ENCODE assay signal across 9 cellular contexts in genomic region chr5:150503977-150504620, GRCh38. TPM values are rescaled to one million over a fixed set of nuclear protein-coding genes. Genes with fewer than 3 reads are reported as not detected.
DNase-seq lines count a peak whose midpoint lies in the region; ATAC-seq and TF ChIP-seq lines count a peak whose summit lies in the region.
"Had no signal": no experiment of that assay in that cellular context is flagged by ENCODE, and none has a peak within 500 bp of the region (broad histone marks: within the 10 kb centered on the region; RNA-seq: fewer than 3 reads in every experiment).

No MANE protein-coding gene starts in this region.

- DNase-seq in NCI-H1092 treated with DMSO at 0.1 percent for 48 hours (lab: John Stamatoyannopoulos, UW) (peak; percentile 37), MCF 10A (ENCODE audit: unreplicated experiment) (peak; percentile 58), NCI-H526 treated with DMSO at 0.1 percent for 48 hours (lab: John Stamatoyannopoulos, UW) (no peak), T-helper 17 cell (no peak), Caco-2 (no peak)
- DNase-seq: T1000 had no signal

- BruUV-seq in MCF 10A (replicated peaks; lab: Mats Ljungman, UMichigan) (no TSS peak), Caco-2 (replicated peaks; lab: Mats Ljungman, UMichigan) (no TSS peak)

- H3K36me3 ChIP-seq in stomach smooth muscle (ENCODE audit: control insufficient read depth in 2 of 2, insufficient read depth in 2 of 2, low read length in 2 of 2), result peaks cover 2 to 6% of the 10 kb centered on the region in 2 donors
- H3K36me3 ChIP-seq in Caco-2 (ENCODE audit: control insufficient read depth, insufficient read depth, low read length), result 0 out of 2 replicates have a peak, but pooled peaks cover 2% of the 10 kb centered on the region

- H3K4me1 ChIP-seq in stomach smooth muscle (ENCODE audit: control insufficient read depth, insufficient read depth, low read length), result peaks cover 93% of the 10 kb centered on the region
- H3K4me1 ChIP-seq in Caco-2, result peaks cover 45% of the 10 kb centered on the region

- peaks cover 20% of the 10 kb centered on the region for H3K36me3 Mint-ChIP-seq in MCF 10A (ENCODE audit: insufficient read depth, unreplicated experiment)
- H3K36me3 Mint-ChIP-seq in T-helper 17 cell (ENCODE audit: low read depth), result no peaks in the 10 kb centered on the region
- H3K36me3 Mint-ChIP-seq in Caco-2 (ENCODE audit: insufficient read depth, unreplicated experiment), result peaks cover 19% of the 10 kb centered on the region

- no peak for ATAC-seq in T-helper 17 cell
- ATAC-seq in GM21423 (IDR thresholded peaks at IDR 0.05; ENCODE audit: unreplicated experiment), result no peak

- H3K4me3 Mint-ChIP-seq in MCF 10A (ENCODE audit: unreplicated experiment) (no peak overlapping the region), T-helper 17 cell (no peak overlapping the region), Caco-2 (ENCODE audit: unreplicated experiment) (no peak overlapping the region)

- H3K27me3 ChIP-seq in layer of hippocampus (ENCODE audit: control insufficient read depth, insufficient read depth, low read length), result no peaks in the 10 kb centered on the region
- no peaks in the 10 kb centered on the region for H3K27me3 ChIP-seq in stomach smooth muscle (ENCODE audit: control insufficient read depth in 1 of 2, insufficient read depth in 2 of 2, low read length in 2 of 2)
- no peaks in the 10 kb centered on the region for H3K27me3 ChIP-seq in Caco-2 (replicated peaks; ENCODE audit: control insufficient read depth, insufficient read depth, low read length)

- peak overlapping the region; percentile 72 for H3K27ac Mint-ChIP-seq in MCF 10A (ENCODE audit: low read depth, unreplicated experiment)
- no peak overlapping the region for H3K27ac Mint-ChIP-seq in T-helper 17 cell
- no peak overlapping the region for H3K27ac Mint-ChIP-seq in Caco-2 (ENCODE audit: unreplicated experiment)

- CTCF ChIA-PET in MCF 10A (lab: Yijun Ruan, JAX), result interaction anchor here (0.9 to 3.5 kb wide), 8 partner anchors 9 to 45 kb away, joined by 3 to 16 read pairs (median 5); no protein-coding TSS in a partner anchor
- CTCF ChIA-PET in Caco-2 (lab: Charles Lee), result interaction anchor here (0.6 kb wide), 1 partner anchor 46 kb away, joined by 3 read pairs; no protein-coding TSS in a partner anchor

- POLR2A ChIA-PET in MCF 10A (lab: Yijun Ruan, JAX) (interaction anchor here (0.6 to 2.9 kb wide), 3 partner anchors 12 to 119 kb away, joined by 4 to 11 read pairs (median 8); partner anchors contain the start of gene RPS14), Caco-2 (lab: Charles Lee) (no interaction called here)

- peak overlapping the region in 1 of 2 donors; percentile 21 for H3K9ac ChIP-seq in stomach smooth muscle (ENCODE audit: low read length in 2 of 2)

- H3K4me3 ChIP-seq in stomach smooth muscle (ENCODE audit: low read length in 2 of 2) (peak overlapping the region in 1 of 2 donors; percentile 29), Caco-2 (ENCODE audit: low read depth, low read length) (no peak overlapping the region)

- H3K27me3 Mint-ChIP-seq in MCF 10A (ENCODE audit: insufficient read depth, unreplicated experiment) (no peaks in the 10 kb centered on the region), T-helper 17 cell (peaks cover 14% of the 10 kb centered on the region), Caco-2 (ENCODE audit: insufficient read depth, unreplicated experiment) (no peaks in the 10 kb centered on the region)

- peak overlapping the region; percentile 88 for H3K27ac ChIP-seq in layer of hippocampus (ENCODE audit: low read depth, low read length)
- peak overlapping the region; percentile 24 for H3K27ac ChIP-seq in stomach smooth muscle (ENCODE audit: low read length)

- H3K9me3 Mint-ChIP-seq in MCF 10A (ENCODE audit: unreplicated experiment), result no peaks in the 10 kb centered on the region
- H3K9me3 Mint-ChIP-seq in Caco-2 (ENCODE audit: unreplicated experiment), result no peaks in the 10 kb centered on the region

- intact Hi-C loops in MCF 10A (cut with micrococcal nuclease), result no loop called here
- intact Hi-C loops in Caco-2 (cut with micrococcal nuclease; ENCODE audit: unreplicated experiment), result no loop called here

- peaks cover 62% of the 10 kb centered on the region for H3K4me1 Mint-ChIP-seq in MCF 10A (ENCODE audit: insufficient read depth, unreplicated experiment)
- H3K4me1 Mint-ChIP-seq in T-helper 17 cell, result peaks cover 3% of the 10 kb centered on the region
- H3K4me1 Mint-ChIP-seq in Caco-2 (ENCODE audit: low read depth, unreplicated experiment), result peaks cover 48% of the 10 kb centered on the region

- TF ChIP-seq CTCF in MCF 10A (IDR thresholded peaks at IDR 0.05; ENCODE audit: unreplicated experiment), result no peak
- no peak for TF ChIP-seq CTCF in Caco-2 (IDR thresholded peaks at IDR 0.05; ENCODE audit: insufficient read depth in 1 of 2, low read depth in 1 of 2, low read length in 1 of 2, severe bottlenecking in 1 of 2, unreplicated experiment in 1 of 2)

- H3K9me3 ChIP-seq in stomach smooth muscle (ENCODE audit: control insufficient read depth in 2 of 2, low read length in 2 of 2) (no peaks in the 10 kb centered on the region), T-helper 17 cell (ENCODE audit: control insufficient read depth, low read length, poor library complexity, severe bottlenecking) (no peaks in the 10 kb centered on the region), Caco-2 (no peaks in the 10 kb centered on the region)

RNA-seq across cellular contexts. Expression of gene NDST1, which starts 3.8 kb away (rescaled TPM):
- total RNA-seq in MCF 10A (2022), result 68.9 and 79.3 TPM in 2 replicates
- 10 to 100 TPM in 1 of 2 donors, 1 to 10 TPM in 1; 2.2 to 13.7 TPM for total RNA-seq in T-helper 17 cell
- 106 and 110 TPM in 2 replicates for total RNA-seq in Caco-2 (2022)

RNA-seq across cellular contexts. Expression of gene RPS14, which starts 54.6 kb away (rescaled TPM):
- 5,481 and 5,921 TPM in 2 replicates for total RNA-seq in MCF 10A (2022)
- total RNA-seq in T-helper 17 cell, result 1,000 to 10,000 TPM; 3,455 to 4,953 TPM
- 2,300 and 2,382 TPM in 2 replicates for total RNA-seq in Caco-2 (2022)

Comparison
In these comparisons a context has a peak if more than half of its experiments do, and no peak if none do; other contexts are left out.
1. DNase-seq: peak in NCI-H1092 treated with DMSO at 0.1 percent for 48 hours (single experiment) and MCF 10A (single experiment); none in NCI-H526 treated with DMSO at 0.1 percent for 48 hours (single experiment), T-helper 17 cell (0 of 3) and Caco-2 (0 of 2).